Comparison of ENCODE assay signal across 16 cellular contexts in the genomic region with DNA sequence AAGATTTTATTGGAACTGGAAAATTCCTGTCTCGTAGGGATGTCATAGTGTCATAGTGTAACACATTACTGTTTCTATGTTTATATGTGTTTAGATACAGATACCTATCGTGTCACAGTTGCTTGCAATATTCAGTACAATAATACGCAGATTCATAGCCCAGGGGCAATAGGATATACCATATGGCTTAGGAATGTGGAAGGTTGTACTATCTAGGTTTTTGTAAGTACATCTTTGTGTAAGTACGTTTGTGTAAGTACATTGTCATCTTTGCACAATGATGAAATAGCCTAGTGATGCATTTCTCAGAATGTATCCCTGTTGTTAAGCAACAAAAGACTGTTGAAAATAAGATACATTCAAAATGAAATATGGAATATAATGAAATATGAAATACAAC.
DNase-seq lines count a peak whose midpoint lies in the region; ATAC-seq, FAIRE-seq and TF ChIP-seq lines count a peak whose summit lies in the region.
"Had no signal": no experiment of that assay in that cellular context is flagged by ENCODE, and none has a peak within 500 bp of the region (broad histone marks: within the 10 kb centered on the region; RNA-seq: fewer than 3 reads in every experiment).

No MANE protein-coding gene starts in this region.

- H3K9me1 ChIP-seq in K562 (ENCODE audit: control insufficient read depth, insufficient read depth, low read length) = no peaks in the 10 kb centered on the region

- H3K9ac ChIP-seq in K562 (ENCODE audit: insufficient read depth in 1 of 2, low read depth in 2 of 2, low read length in 2 of 2) = no peak overlapping the region

- TF ChIP-seq RAD21 in K562 (CRISPR knock-in tag; conservative IDR thresholded peaks at IDR 0.05 in 1 of 2, IDR thresholded peaks at IDR 0.05 in 1 of 2) = no peak

- H2AFZ ChIP-seq in K562 (ENCODE audit: low read depth, low read length) = no peak overlapping the region

- no peak for ATAC-seq in K562
- no peak for ATAC-seq in HG03135 (IDR thresholded peaks at IDR 0.05; ENCODE audit: unreplicated experiment)
- ATAC-seq in GM21576 (IDR thresholded peaks at IDR 0.05; ENCODE audit: unreplicated experiment) = no peak
- ATAC-seq: A549 had no signal

- no TSS peak for BruUV-seq in K562 (replicated peaks; lab: Mats Ljungman, UMichigan)

- no peaks in the 10 kb centered on the region for H3K27me3 ChIP-seq in K562 (ENCODE audit: control insufficient read depth in 2 of 2, insufficient read depth in 2 of 2, low read length in 2 of 2)
- H3K27me3 ChIP-seq: BE2C had no signal

- POLR2A ChIA-PET in K562 (lab: Yijun Ruan, JAX) = no interaction called here

- no peak overlapping the region for H3K4me3 ChIP-seq in K562
- H3K4me3 ChIP-seq: A549 had no signal

- H3K4me1 ChIP-seq in K562 (replicated peaks in 1 of 2; ENCODE audit: control insufficient read depth in 2 of 2, insufficient read depth in 2 of 2, low read length in 2 of 2) = no peaks in the 10 kb centered on the region
- H3K4me1 ChIP-seq: BE2C had no signal

- H3K36me3 ChIP-seq in K562 (ENCODE audit: control insufficient read depth, insufficient read depth, low read length) = no peaks in the 10 kb centered on the region; the same call in 2 of the 3 replicates
- H3K36me3 ChIP-seq: BE2C had no signal

- DNase-seq in NCI-H460 (ENCODE audit: extremely low read depth, low read depth) (peak; percentile 50), K562 (ENCODE audit: extremely low read depth in 1 of 4, low spot score in 3 of 4) (no peak), fibroblast of gingiva (ENCODE audit: low read depth) (peak; percentile 57), osteocyte (ENCODE audit: extremely low spot score, unreplicated experiment) (no peak), SKM-1 treated with dmso at 0.1 percent for 144 hours (lab: John Stamatoyannopoulos, UW; ENCODE audit: unreplicated experiment) (no peak), HFFc6 (no peak)
- DNase-seq: BE2C; CD4-positive, alpha-beta memory T cell; DMS79; GDM1; HCEC 1CT; IMR-90 had no signal

- peaks cover 30% of the 10 kb centered on the region for H3K4me1 Mint-ChIP-seq in osteocyte (ENCODE audit: unreplicated experiment)
- H3K4me1 Mint-ChIP-seq in HFFc6 (ENCODE audit: low read depth) = peaks cover 47% of the 10 kb centered on the region

- H3K36me3 Mint-ChIP-seq in osteocyte (ENCODE audit: unreplicated experiment) = peaks cover 31% of the 10 kb centered on the region
- H3K36me3 Mint-ChIP-seq in HFFc6 (ENCODE audit: low read depth) = peaks cover 51% of the 10 kb centered on the region

- H3K27me3 Mint-ChIP-seq in osteocyte (ENCODE audit: unreplicated experiment) (no peaks in the 10 kb centered on the region), HFFc6 (ENCODE audit: insufficient read depth) (peaks cover 2% of the 10 kb centered on the region; the same call in 1 of the 2 replicates)
- H3K27me3 Mint-ChIP-seq: CD4-positive, alpha-beta memory T cell had no signal

- H3K79me2 ChIP-seq in K562 (ENCODE audit: control insufficient read depth, insufficient read depth, low read length) = no peaks in the 10 kb centered on the region

- TF ChIP-seq CTCF in K562 (IDR thresholded peaks at IDR 0.05 in 2 of 3, conservative IDR thresholded peaks at IDR 0.05 in 1 of 3; ENCODE audit: insufficient read depth in 2 of 3, low read depth in 1 of 3, low read length in 3 of 3) (no peak), osteocyte (IDR thresholded peaks at IDR 0.05) (no peak), HFFc6 (IDR thresholded peaks at IDR 0.05) (no peak)

- TF ChIP-seq EP300 in K562 (IDR thresholded peaks at IDR 0.05; ENCODE audit: low read length) = no peak

- intact Hi-C loops in K562 (cut with micrococcal nuclease) = no loop called here

- 78% methylated on average over 4 of the region's 4 CpGs for WGBS in K562 (ENCODE audit: insufficient coverage, low coverage, missing lambda C conversion rate)

- FAIRE-seq in K562 (lab: Jason Lieb, UNC) = no peak
- FAIRE-seq: A549 had no signal

- H3K9me3 Mint-ChIP-seq in osteocyte (ENCODE audit: unreplicated experiment) (peaks cover 8% of the 10 kb centered on the region), HFFc6 (peaks cover 4% of the 10 kb centered on the region; the same call in 1 of the 2 replicates)

- in situ Hi-C loops in K562 (cut with MboI) = no loop called here

- H3K27ac Mint-ChIP-seq in osteocyte (ENCODE audit: unreplicated experiment) = peak overlapping the region; percentile 52
- no peak overlapping the region for H3K27ac Mint-ChIP-seq in HFFc6
- H3K27ac Mint-ChIP-seq: CD4-positive, alpha-beta memory T cell had no signal

- H3K4me2 ChIP-seq in K562 (ENCODE audit: insufficient read depth, low read length) = no peak overlapping the region
- H3K4me2 ChIP-seq: A549 had no signal

- peaks cover 4% of the 10 kb centered on the region; the same call in 1 of the 2 replicates for H4K20me1 ChIP-seq in K562 (replicated peaks; ENCODE audit: control insufficient read depth, insufficient read depth, low read length)

- H3K4me3 Mint-ChIP-seq in osteocyte (ENCODE audit: unreplicated experiment) = no peak overlapping the region
- H3K4me3 Mint-ChIP-seq in HFFc6 = no peak overlapping the region
- H3K4me3 Mint-ChIP-seq: CD4-positive, alpha-beta memory T cell had no signal

- no peak overlapping the region for H3K27ac ChIP-seq in K562 (ENCODE audit: extremely low read depth, low read depth, low read length)
- H3K27ac ChIP-seq: A549, C4-2B had no signal

- no peak for TF ChIP-seq POLR2A in K562 (conservative IDR thresholded peaks at IDR 0.05)

- H3K9me3 ChIP-seq in K562 (replicated peaks; ENCODE audit: control insufficient read depth, insufficient read depth, low read depth, low read length) = no peaks in the 10 kb centered on the region
- H3K9me3 ChIP-seq: A549, BE2C had no signal

- CTCF ChIA-PET in K562 (lab: Yijun Ruan, JAX; ENCODE audit: low intra/inter-chr PET ratio) = no interaction called here

TF ChIP-seq in K562, 482 proteins besides CTCF, POLR2A, EP300 and RAD21:
- TF ChIP-seq SMARCA5 (IDR thresholded peaks at IDR 0.05) = no peak
- TF ChIP-seq ETV6 (IDR thresholded peaks at IDR 0.05; ENCODE audit: borderline replicate concordance in 1 of 2, low read depth in 2 of 2, low read length in 1 of 2) = no peak
- TF ChIP-seq ETV6 (CRISPR knock-in tag; IDR thresholded peaks at IDR 0.05; ENCODE audit: borderline replicate concordance) = no peak
- 0 out of 2 replicates have a peak, but pooled peaks have one; percentile 11 for TF ChIP-seq CEBPB (tag; IDR thresholded peaks at IDR 0.05)
- no peak for TF ChIP-seq XRCC3 (IDR thresholded peaks at IDR 0.05)

Comparison
In these comparisons a context has a peak if more than half of its experiments do, and no peak if none do; other contexts are left out.
1. DNase-seq: peak in NCI-H460 (single experiment) and fibroblast of gingiva (single experiment); none in K562 (0 of 4), osteocyte (single experiment), SKM-1 treated with dmso at 0.1 percent for 144 hours (single experiment) and HFFc6 (single experiment).